ENCODE assay signal across 25 cellular contexts in the genomic region with DNA sequence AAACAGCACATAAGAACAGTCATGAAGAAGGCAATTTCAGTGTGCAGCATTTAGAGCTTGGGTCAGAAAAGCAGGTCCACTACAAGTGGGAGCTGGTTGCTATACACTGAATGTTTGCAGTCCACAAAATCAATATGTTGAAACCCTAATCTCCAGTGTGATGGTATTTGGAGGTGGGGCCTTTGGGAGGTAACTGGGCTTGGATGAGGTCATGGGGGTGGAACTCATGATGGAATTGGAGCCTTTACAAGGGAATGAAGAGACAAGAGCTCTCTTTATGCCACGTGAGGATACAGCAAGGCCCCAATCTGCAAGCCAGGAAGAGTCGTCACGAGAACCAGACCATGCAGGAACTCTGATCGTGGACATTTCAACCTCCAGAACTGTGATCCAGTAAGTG.
DNase-seq lines count a peak whose midpoint lies in the region; ATAC-seq, FAIRE-seq and TF ChIP-seq lines count a peak whose summit lies in the region.
"Had no signal": no experiment of that assay in that cellular context is flagged by ENCODE, and none has a peak within 500 bp of the region (broad histone marks: within the 10 kb centered on the region; RNA-seq: fewer than 3 reads in every experiment).

No MANE protein-coding gene starts in this region.

- peak overlapping the region; percentile 34 for H3K27ac Mint-ChIP-seq in Caco-2 (ENCODE audit: unreplicated experiment)
- H3K27ac Mint-ChIP-seq in stimulated activated naive CD8-positive, alpha-beta T cell treated with anti-CD3 and anti-CD28 coated beads, Interleukin-15, amount 100 ng/mL, for 72 hours: no peak overlapping the region
- H3K27ac Mint-ChIP-seq: B cell; CD4-positive, alpha-beta T cell; CD8-positive, alpha-beta memory T cell; HFFc6 had no signal

- BruUV-seq in Caco-2 (replicated peaks; lab: Mats Ljungman, UMichigan): no TSS peak
- BruUV-seq in HepG2 (replicated peaks; lab: Mats Ljungman, UMichigan): no TSS peak

- H2BK120ac ChIP-seq in mesendoderm (ENCODE audit: low read depth, low read length): no peak overlapping the region

- H3K36me3 ChIP-seq in Caco-2 (ENCODE audit: control insufficient read depth, insufficient read depth, low read length) (no peaks in the 10 kb centered on the region), HepG2 (replicated peaks in 1 of 2; ENCODE audit: control insufficient read depth in 1 of 2, insufficient read depth in 2 of 2, low read length in 2 of 2) (no peaks in the 10 kb centered on the region), mesendoderm (ENCODE audit: control insufficient read depth, insufficient read depth, low read length) (no peaks in the 10 kb centered on the region)
- H3K36me3 ChIP-seq: BLaER1, HAP-1 had no signal

- no peak overlapping the region for H2BK15ac ChIP-seq in mesendoderm (replicated peaks; ENCODE audit: low read depth)

- H3K9ac ChIP-seq in HepG2 (ENCODE audit: insufficient read depth, low read depth, low read length): peak overlapping the region; percentile 69
- no peak overlapping the region for H3K9ac ChIP-seq in mesendoderm (ENCODE audit: low read length)
- H3K9ac ChIP-seq: BLaER1 had no signal

- H2AK5ac ChIP-seq in mesendoderm (ENCODE audit: low read length): no peak overlapping the region

- no peak overlapping the region for H4K5ac ChIP-seq in mesendoderm (ENCODE audit: low read length)

- H2AFZ ChIP-seq in HepG2 (ENCODE audit: low read length): peak overlapping the region; percentile 89

- DNase-seq in Caco-2 (peak; percentile 54 to 67), SK-MEL-5 (ENCODE audit: low read depth, low spot score) (peak; percentile 43), HepG2 (ENCODE audit: low spot score) (peak; percentile 80), mesendoderm (peak; percentile 9), NCI-H1436 treated with DMSO at 0.1 percent for 48 hours (lab: John Stamatoyannopoulos, UW) (no peak), CD1c-positive myeloid dendritic cell (ENCODE audit: extremely low spot score) (no peak), NCI-H446 treated with DMSO at 0.1 percent for 48 hours (lab: John Stamatoyannopoulos, UW) (no peak)
- DNase-seq in stimulated activated naive CD8-positive, alpha-beta T cell treated with anti-CD3 and anti-CD28 coated beads, Interleukin-15, amount 100 ng/mL, for 72 hours: no peak
- DNase-seq: Calu3; CD4-positive, alpha-beta T cell; CD8-positive, alpha-beta memory T cell; DMS53; DMS79 treated with DMSO at 0.1 percent for 48 hours; GF-D8; GOT3; HFFc6 had no signal

- TF ChIP-seq CTCF in Caco-2 (IDR thresholded peaks at IDR 0.05; ENCODE audit: insufficient read depth in 1 of 2, low read depth in 1 of 2, low read length in 1 of 2, severe bottlenecking in 1 of 2, unreplicated experiment in 1 of 2) (no peak), HepG2 (CRISPR knock-in tag; IDR thresholded peaks at IDR 0.05) (no peak)

- H3K27me3 ChIP-seq in Caco-2 (replicated peaks; ENCODE audit: control insufficient read depth, insufficient read depth, low read length): no peaks in the 10 kb centered on the region
- no peaks in the 10 kb centered on the region for H3K27me3 ChIP-seq in HepG2 (ENCODE audit: control insufficient read depth in 1 of 2, insufficient read depth in 2 of 2, low read length in 2 of 2)
- H3K27me3 ChIP-seq in mesendoderm (ENCODE audit: insufficient read depth, low read length, poor library complexity): no peaks in the 10 kb centered on the region
- H3K27me3 ChIP-seq: BLaER1 had no signal

- WGBS in HepG2 (ENCODE audit: low lambda C conversion rate): 3% methylated on average over 4 of the region's 4 CpGs
- no CpG with 5 or more reads among the region's 4 CpGs for WGBS in mesendoderm (ENCODE audit: extremely low coverage, insufficient coverage, low lambda C conversion rate)

- H3K4me2 ChIP-seq in HepG2 (ENCODE audit: low read depth, low read length): peak overlapping the region; percentile 87
- no peak overlapping the region for H3K4me2 ChIP-seq in mesendoderm (ENCODE audit: low read length)
- H3K4me2 ChIP-seq: BLaER1 had no signal

- H3K56ac ChIP-seq in mesendoderm (ENCODE audit: low read length): no peak overlapping the region

- intact Hi-C loops in Caco-2 (cut with micrococcal nuclease; ENCODE audit: unreplicated experiment) (no loop called here), HepG2 (cut with micrococcal nuclease; ENCODE audit: unreplicated experiment) (loop anchor here (1.0 to 2.0 kb wide), 2 partner anchors 12 to 95 kb away; no protein-coding TSS in a partner anchor)

- no peak for TF ChIP-seq RAD21 in HepG2 (CRISPR knock-in tag; IDR thresholded peaks at IDR 0.05)

- in situ Hi-C loops in SK-MEL-5 (cut with HindIII; ENCODE audit: low pct_unique_long_range_greater_than_20kb, low sequenced_read_pairs) (no loop called here), HepG2 (cut with HindIII; ENCODE audit: extremely low pct_ligation_motif_present, low pct_unique_long_range_greater_than_20kb) (no loop called here)

- H3K4ac ChIP-seq in mesendoderm (ENCODE audit: low read depth, low read length): no peak overlapping the region

- TF ChIP-seq EP300 in HepG2 (IDR thresholded peaks at IDR 0.05; ENCODE audit: low read depth in 2 of 2, low read length in 2 of 2) (peak in 1 of 2 experiments; percentile 45; a peak in 1 of 4 replicates), HepG2 (CRISPR knock-in tag; IDR thresholded peaks at IDR 0.05; ENCODE audit: borderline replicate concordance) (no peak)

- H3K79me1 ChIP-seq in mesendoderm (ENCODE audit: low read length): no peaks in the 10 kb centered on the region

- H3K9me3 ChIP-seq in Caco-2 (no peaks in the 10 kb centered on the region), HepG2 (ENCODE audit: low read length) (peaks cover 24% of the 10 kb centered on the region)
- H3K9me3 ChIP-seq: BLaER1, HAP-1 had no signal

- POLR2A ChIA-PET in Caco-2 (lab: Charles Lee): no interaction called here
- POLR2A ChIA-PET in HepG2 (lab: Yijun Ruan, JAX): interaction anchor here (1.5 to 1.8 kb wide), 3 partner anchors 15 to 549 kb away, joined by 3 to 5 read pairs (median 5); a partner anchor contains a TSS

- H4K8ac ChIP-seq in mesendoderm (ENCODE audit: low read depth, low read length): no peak overlapping the region

- peak; percentile 67 for FAIRE-seq in HepG2 (lab: Jason Lieb, UNC)
- FAIRE-seq: A204.1, GM12891, GM18507, H54 had no signal

- peak; percentile 87 for ATAC-seq in HepG2
- no peak for ATAC-seq in stimulated activated naive CD8-positive, alpha-beta T cell treated with anti-CD3 and anti-CD28 coated beads, Interleukin-15, amount 100 ng/mL, for 72 hours

- H2BK5ac ChIP-seq in mesendoderm (ENCODE audit: low read length): no peak overlapping the region

- no peaks in the 10 kb centered on the region for H3K9me3 Mint-ChIP-seq in Caco-2 (ENCODE audit: unreplicated experiment)
- peaks cover 9 to 12% of the 10 kb centered on the region in 2 donors for H3K9me3 Mint-ChIP-seq in stimulated activated naive CD8-positive, alpha-beta T cell treated with anti-CD3 and anti-CD28 coated beads, Interleukin-15, amount 100 ng/mL, for 72 hours

- TF ChIP-seq POLR2A in HepG2 (IDR thresholded peaks at IDR 0.05; ENCODE audit: insufficient read depth in 1 of 2, low read depth in 2 of 2, low read length in 2 of 2): no peak

- no peaks in the 10 kb centered on the region for H3K27me3 Mint-ChIP-seq in Caco-2 (ENCODE audit: insufficient read depth, unreplicated experiment)
- H3K27me3 Mint-ChIP-seq in stimulated activated naive CD8-positive, alpha-beta T cell treated with anti-CD3 and anti-CD28 coated beads, Interleukin-15, amount 100 ng/mL, for 72 hours: no peaks in the 10 kb centered on the region
- H3K27me3 Mint-ChIP-seq: B cell; CD4-positive, alpha-beta T cell; CD8-positive, alpha-beta memory T cell had no signal

- no peaks in the 10 kb centered on the region for H4K20me1 ChIP-seq in HepG2 (ENCODE audit: insufficient read depth, low read length)
- H4K20me1 ChIP-seq: BLaER1 had no signal

- peak overlapping the region; percentile 8 for H3K4me3 Mint-ChIP-seq in Caco-2 (ENCODE audit: unreplicated experiment)
- H3K4me3 Mint-ChIP-seq in stimulated activated naive CD8-positive, alpha-beta T cell treated with anti-CD3 and anti-CD28 coated beads, Interleukin-15, amount 100 ng/mL, for 72 hours: no peak overlapping the region
- H3K4me3 Mint-ChIP-seq: B cell; CD4-positive, alpha-beta T cell; CD8-positive, alpha-beta memory T cell; HFFc6 had no signal

- CTCF ChIA-PET in Caco-2 (lab: Charles Lee) (no interaction called here), HepG2 (lab: Yijun Ruan, JAX; ENCODE audit: low intra/inter-chr PET ratio, low total read pairs) (no interaction called here)

- H3K18ac ChIP-seq in mesendoderm (ENCODE audit: low read length): no peak overlapping the region

- H3K23ac ChIP-seq in mesendoderm (ENCODE audit: low read length): no peak overlapping the region

- H3K4me1 Mint-ChIP-seq in Caco-2 (ENCODE audit: low read depth, unreplicated experiment): peaks cover 32% of the 10 kb centered on the region
- H3K4me1 Mint-ChIP-seq in stimulated activated naive CD8-positive, alpha-beta T cell treated with anti-CD3 and anti-CD28 coated beads, Interleukin-15, amount 100 ng/mL, for 72 hours: no peaks in the 10 kb centered on the region
- H3K4me1 Mint-ChIP-seq: B cell; CD8-positive, alpha-beta memory T cell had no signal

- peaks cover 6% of the 10 kb centered on the region for H3K36me3 Mint-ChIP-seq in Caco-2 (ENCODE audit: insufficient read depth, unreplicated experiment)

- H3K4me1 ChIP-seq in Caco-2 (peaks cover 49% of the 10 kb centered on the region), HepG2 (ENCODE audit: insufficient read depth, low read length) (peaks cover 47% of the 10 kb centered on the region), mesendoderm (ENCODE audit: control insufficient read depth, low read depth, low read length) (no peaks in the 10 kb centered on the region)
- H3K4me1 ChIP-seq: BLaER1, HAP-1 had no signal

- H3K4me3 ChIP-seq in Caco-2 (ENCODE audit: low read depth, low read length) (no peak overlapping the region), HepG2 (replicated peaks in 1 of 3; ENCODE audit: insufficient read depth in 1 of 3, low read depth in 2 of 3, low read length in 3 of 3) (peak overlapping the region; percentile 31 to 65 (median 44)), mesendoderm (ENCODE audit: low read length) (no peak overlapping the region)
- H3K4me3 ChIP-seq: BLaER1, HAP-1 had no signal

- H3K79me2 ChIP-seq in HepG2 (ENCODE audit: insufficient read depth, low read length): no peaks in the 10 kb centered on the region
- no peaks in the 10 kb centered on the region for H3K79me2 ChIP-seq in mesendoderm (ENCODE audit: control insufficient read depth, insufficient read depth, low read length)

- H3K27ac ChIP-seq in HepG2 (ENCODE audit: extremely low read length, insufficient read depth, low read length): peak overlapping the region; percentile 90
- no peak overlapping the region for H3K27ac ChIP-seq in mesendoderm (ENCODE audit: low read depth, low read length)
- H3K27ac ChIP-seq: 22Rv1, BLaER1, C4-2B had no signal

TF ChIP-seq in HepG2, 621 proteins besides CTCF, POLR2A, EP300 and RAD21 (continues in another document):
- TF ChIP-seq ZNF496 (CRISPR knock-in tag; IDR thresholded peaks at IDR 0.05; ENCODE audit: insufficient replicate concordance): no peak

Comparison
In these comparisons a context has a peak if more than half of its experiments do, and no peak if none do; other contexts are left out.
1. DNase-seq: peak in Caco-2 (2 of 2), SK-MEL-5 (single experiment), HepG2 (single experiment) and mesendoderm (single experiment); none in NCI-H1436 treated with DMSO at 0.1 percent for 48 hours (single experiment), CD1c-positive myeloid dendritic cell (single experiment), stimulated activated naive CD8-positive, alpha-beta T cell treated with anti-CD3 and anti-CD28 coated beads, Interleukin-15, amount 100 ng/mL, for 72 hours (0 of 2) and NCI-H446 treated with DMSO at 0.1 percent for 48 hours (single experiment).
2. H3K4me3 ChIP-seq: peak in HepG2 (3 of 3); none in Caco-2 (single experiment) and mesendoderm (single experiment).